ENCODE assay signal across 8 cellular contexts in the genomic region with DNA sequence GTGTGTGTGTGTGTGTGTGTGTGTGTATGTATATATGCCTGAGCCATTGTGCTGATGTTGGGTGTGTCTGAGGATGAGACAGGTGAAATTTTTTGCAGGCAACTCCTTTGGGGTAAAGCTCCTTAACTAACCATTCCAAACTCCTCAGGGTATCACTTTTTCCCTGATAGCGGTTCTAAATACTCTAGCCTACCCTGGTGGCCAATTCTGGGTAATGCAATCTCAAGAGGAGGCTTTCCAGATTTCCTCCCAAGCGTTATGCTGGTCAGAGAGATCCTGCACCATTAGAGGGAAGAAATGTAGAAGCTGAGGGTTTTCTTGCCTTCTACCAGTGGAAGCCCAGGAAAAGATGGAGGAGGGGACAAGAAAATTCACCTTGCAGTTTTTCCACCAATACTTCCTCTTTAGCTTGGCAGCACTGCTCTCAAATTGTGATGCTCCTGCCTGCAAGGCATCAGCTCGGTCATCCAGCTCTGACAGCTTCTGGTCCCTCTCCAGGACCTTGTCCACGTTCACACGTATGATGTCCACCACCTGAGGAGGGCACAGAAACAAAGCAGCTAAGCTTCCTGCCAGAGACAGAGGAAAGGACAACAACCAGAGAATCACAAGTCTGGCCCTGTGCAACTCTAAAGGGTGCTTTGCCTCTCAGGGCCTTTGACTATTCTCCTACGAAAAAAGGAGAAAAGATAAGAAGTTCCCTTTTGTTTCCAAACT. TPM values are rescaled to one million over a fixed set of nuclear protein-coding genes. Genes with fewer than 3 reads are reported as not detected.
A peak's percentile ranks its signal among the peaks of the same experiment; 100 is the strongest.
DNase-seq lines count a peak whose midpoint lies in the region; ATAC-seq and TF ChIP-seq lines count a peak whose summit lies in the region.

No MANE protein-coding gene starts in this region.

- peak; percentile 26 for DNase-seq in COR-L47 (lab: John Stamatoyannopoulos, UW)
- peak; percentile 85 for DNase-seq in H7
- DNase-seq in NCI-H446 treated with DMSO at 0.1 percent for 48 hours (lab: John Stamatoyannopoulos, UW) = peak; percentile 41
- DNase-seq in activated naive CD8-positive, alpha-beta T cell treated with anti-CD3 and anti-CD28 coated beads, Interleukin-2, amount 10 ng/mL, durations not matched to agents 7 days and 5 days = no peak
- DNase-seq in left ventricle myocardium inferior = no peak
- DNase-seq in renal cortical epithelial cell (ENCODE audit: low read depth) = peak; percentile 73

- peaks cover 46% of the 10 kb centered on the region for H3K36me3 Mint-ChIP-seq in activated naive CD8-positive, alpha-beta T cell treated with anti-CD3 and anti-CD28 coated beads, Interleukin-2, amount 10 ng/mL, durations not matched to agents 7 days and 5 days

- peaks cover 16% of the 10 kb centered on the region for H3K36me3 ChIP-seq in H7 (replicated peaks; ENCODE audit: control insufficient read depth, insufficient read depth, low read length)
- H3K36me3 ChIP-seq in left ventricle myocardium inferior = peaks cover 55% of the 10 kb centered on the region

- POLR2A ChIA-PET in activated naive CD8-positive, alpha-beta T cell treated with anti-CD3 and anti-CD28 coated beads, Interleukin-2, amount 10 ng/mL, durations not matched to agents 7 days and 5 days (lab: Charles Lee) = interaction anchor here (0.6 to 11.1 kb wide), 16 partner anchors 14 to 133 kb away, joined by 3 to 177 read pairs (median 6); a partner anchor contains a TSS

- H3K9me3 ChIP-seq in left ventricle myocardium inferior (replicated peaks) = no peaks in the 10 kb centered on the region

- H3K4me1 Mint-ChIP-seq in activated naive CD8-positive, alpha-beta T cell treated with anti-CD3 and anti-CD28 coated beads, Interleukin-2, amount 10 ng/mL, durations not matched to agents 7 days and 5 days = peaks cover 80% of the 10 kb centered on the region

- peak overlapping the region; percentile 39 for H3K4me3 Mint-ChIP-seq in activated naive CD8-positive, alpha-beta T cell treated with anti-CD3 and anti-CD28 coated beads, Interleukin-2, amount 10 ng/mL, durations not matched to agents 7 days and 5 days

- H3K4me3 ChIP-seq in H7 (ENCODE audit: insufficient read depth, low read depth, low read length) (no peak overlapping the region), left ventricle myocardium inferior (no peak overlapping the region)

- peak overlapping the region; percentile 60 for H3K27ac Mint-ChIP-seq in activated naive CD8-positive, alpha-beta T cell treated with anti-CD3 and anti-CD28 coated beads, Interleukin-2, amount 10 ng/mL, durations not matched to agents 7 days and 5 days

- peak; percentile 84 for TF ChIP-seq CTCF in left ventricle myocardium inferior (IDR thresholded peaks at IDR 0.05; ENCODE audit: borderline replicate concordance)

- no peaks in the 10 kb centered on the region for H3K27me3 Mint-ChIP-seq in activated naive CD8-positive, alpha-beta T cell treated with anti-CD3 and anti-CD28 coated beads, Interleukin-2, amount 10 ng/mL, durations not matched to agents 7 days and 5 days

- H3K27ac ChIP-seq in left ventricle myocardium inferior (replicated peaks) = peak overlapping the region; percentile 7

- H3K4me1 ChIP-seq in left ventricle myocardium inferior = peaks cover 46% of the 10 kb centered on the region

- H3K27me3 ChIP-seq in H7 (ENCODE audit: control insufficient read depth, insufficient read depth, low read length) (no peaks in the 10 kb centered on the region), left ventricle myocardium inferior (ENCODE audit: low read depth) (no peaks in the 10 kb centered on the region)

- H3K9me3 Mint-ChIP-seq in activated naive CD8-positive, alpha-beta T cell treated with anti-CD3 and anti-CD28 coated beads, Interleukin-2, amount 10 ng/mL, durations not matched to agents 7 days and 5 days = no peaks in the 10 kb centered on the region

- no peak for ATAC-seq in activated naive CD8-positive, alpha-beta T cell treated with anti-CD3 and anti-CD28 coated beads, Interleukin-2, amount 10 ng/mL, durations not matched to agents 7 days and 5 days (ENCODE audit: low read depth)
- ATAC-seq in GM19328 (IDR thresholded peaks at IDR 0.05; ENCODE audit: unreplicated experiment) = no peak
- ATAC-seq in HG02884 (IDR thresholded peaks at IDR 0.05; ENCODE audit: unreplicated experiment) = no peak

- intact Hi-C loops in left ventricle myocardium inferior (cut with micrococcal nuclease) = no loop called here

RNA-seq across cellular contexts. Expression of a gene that starts 4.9 kb away (rescaled TPM):
- 23.9 and 26.8 TPM in 2 replicates for total RNA-seq in H7 (2014; rRNA removed; shearing (Covaris generic))
- total RNA-seq in activated naive CD8-positive, alpha-beta T cell treated with anti-CD3 and anti-CD28 coated beads, Interleukin-2, amount 10 ng/mL, durations not matched to agents 7 days and 5 days = 10 to 100 TPM; 65.5 to 72.1 TPM
- total RNA-seq in left ventricle myocardium inferior (4.2 TPM), renal cortical epithelial cell (1.8 and 2.3 TPM in 2 replicates)

RNA-seq across cellular contexts. Expression of a gene that starts 13.8 kb away (rescaled TPM):
- 0.62 and 1.0 TPM in 2 replicates for total RNA-seq in H7 (2014; rRNA removed; shearing (Covaris generic))
- total RNA-seq in activated naive CD8-positive, alpha-beta T cell treated with anti-CD3 and anti-CD28 coated beads, Interleukin-2, amount 10 ng/mL, durations not matched to agents 7 days and 5 days = 10 to 100 TPM; 49.4 to 50.1 TPM
- 16.4 TPM for total RNA-seq in left ventricle myocardium inferior
- total RNA-seq in renal cortical epithelial cell = 8.2 and 19.1 TPM in 2 replicates

RNA-seq across cellular contexts. Expression of a gene that starts 20.9 kb away (rescaled TPM):
- total RNA-seq in H7 (2014; rRNA removed; shearing (Covaris generic)) = not detected in 2 replicates
- 100 to 1,000 TPM; 152 to 158 TPM for total RNA-seq in activated naive CD8-positive, alpha-beta T cell treated with anti-CD3 and anti-CD28 coated beads, Interleukin-2, amount 10 ng/mL, durations not matched to agents 7 days and 5 days
- 0.16 TPM for total RNA-seq in left ventricle myocardium inferior
- total RNA-seq in renal cortical epithelial cell = not detected in 2 replicates

RNA-seq across cellular contexts. Expression of a gene that starts 27.4 kb away (rescaled TPM):
- total RNA-seq in H7 (2014; rRNA removed; shearing (Covaris generic)) = 137 and 145 TPM in 2 replicates
- 100 to 1,000 TPM; 169 to 170 TPM for total RNA-seq in activated naive CD8-positive, alpha-beta T cell treated with anti-CD3 and anti-CD28 coated beads, Interleukin-2, amount 10 ng/mL, durations not matched to agents 7 days and 5 days
- total RNA-seq in left ventricle myocardium inferior (235 TPM), renal cortical epithelial cell (57.1 and 84.9 TPM in 2 replicates)

RNA-seq across cellular contexts. Expression of a gene that starts 28.3 kb away (rescaled TPM):
- total RNA-seq in H7 (2014; rRNA removed; shearing (Covaris generic)) = 104 and 113 TPM in 2 replicates
- total RNA-seq in activated naive CD8-positive, alpha-beta T cell treated with anti-CD3 and anti-CD28 coated beads, Interleukin-2, amount 10 ng/mL, durations not matched to agents 7 days and 5 days = 100 to 1,000 TPM; 147 to 157 TPM
- total RNA-seq in left ventricle myocardium inferior (9.2 TPM), renal cortical epithelial cell (28.1 and 138 TPM in 2 replicates)

Comparison
In these comparisons a context has a peak if more than half of its experiments do, and no peak if none do; other contexts are left out.
1. DNase-seq: peak in COR-L47 (single experiment), H7 (single experiment), NCI-H446 treated with DMSO at 0.1 percent for 48 hours (single experiment) and renal cortical epithelial cell (single experiment); none in activated naive CD8-positive, alpha-beta T cell treated with anti-CD3 and anti-CD28 coated beads, Interleukin-2, amount 10 ng/mL, durations not matched to agents 7 days and 5 days (single experiment) and left ventricle myocardium inferior (single experiment).
2. RNA of a gene that starts 20.9 kb away (total RNA-seq): 152 to 158 TPM in activated naive CD8-positive, alpha-beta T cell treated with anti-CD3 and anti-CD28 coated beads, Interleukin-2, amount 10 ng/mL, durations not matched to agents 7 days and 5 days; 0.16 TPM in left ventricle myocardium inferior (single experiment), not detected in H7 and not detected in renal cortical epithelial cell; every median in the first group is over 100 times any median in the second.